In genomic region chr18:48300463-48300961, GRCh38 we compare ENCODE assay signal across 9 cellular contexts.
DNase-seq lines count a peak whose midpoint lies in the region; ATAC-seq and TF ChIP-seq lines count a peak whose summit lies in the region.
"Had no signal": no experiment of that assay in that cellular context is flagged by ENCODE, and none has a peak within 500 bp of the region (broad histone marks: within the 10 kb centered on the region; RNA-seq: fewer than 3 reads in every experiment).

No MANE protein-coding gene starts in this region.

- H3K9me3 ChIP-seq in breast epithelium (no peaks in the 10 kb centered on the region), trophoblast cell (ENCODE audit: insufficient read depth, low read depth, low read length) (no peaks in the 10 kb centered on the region), Peyer's patch (no peaks in the 10 kb centered on the region)
- H3K9me3 ChIP-seq: pancreas had no signal

- H4K91ac ChIP-seq in trophoblast cell (ENCODE audit: low read depth, low read length), result no peak overlapping the region

- peaks cover 3% of the 10 kb centered on the region for H3K79me1 ChIP-seq in trophoblast cell (ENCODE audit: low read length)

- no peak overlapping the region for H4K12ac ChIP-seq in trophoblast cell (ENCODE audit: low read depth, low read length)

- no peak overlapping the region for H3K4ac ChIP-seq in trophoblast cell (ENCODE audit: low read depth, low read length)

- no peaks in the 10 kb centered on the region for H3K27me3 ChIP-seq in breast epithelium
- no peaks in the 10 kb centered on the region for H3K27me3 ChIP-seq in trophoblast cell (ENCODE audit: insufficient read depth, low read length)
- H3K27me3 ChIP-seq in Peyer's patch, result no peaks in the 10 kb centered on the region
- H3K27me3 ChIP-seq: pancreas had no signal

- WGBS in trophoblast cell (ENCODE audit: extremely low coverage, insufficient coverage, insufficient read length), result no CpG with 5 or more reads among the region's 6 CpGs

- intact Hi-C loops in breast epithelium (cut with DNase I; ENCODE audit: low total_unique reads), result no loop called here

- peak overlapping the region; percentile 8 for H2AFZ ChIP-seq in trophoblast cell (ENCODE audit: insufficient read depth, low read length, poor library complexity)

- H3K36me3 ChIP-seq in breast epithelium, result no peaks in the 10 kb centered on the region
- H3K36me3 ChIP-seq in trophoblast cell (ENCODE audit: control insufficient read depth in 1 of 2, insufficient read depth in 2 of 2, low read length in 2 of 2), result no peaks in the 10 kb centered on the region
- H3K36me3 ChIP-seq in Peyer's patch, result no peaks in the 10 kb centered on the region
- H3K36me3 ChIP-seq: pancreas had no signal

- no peaks in the 10 kb centered on the region for H3K79me2 ChIP-seq in trophoblast cell (ENCODE audit: control insufficient read depth, insufficient read depth, low read length, poor library complexity)

- H3K4me1 ChIP-seq in breast epithelium (peaks cover 0 to under 1% of the 10 kb centered on the region in 2 donors), trophoblast cell (ENCODE audit: control insufficient read depth in 1 of 2, insufficient read depth in 2 of 2, low read length in 2 of 2) (peaks cover 4 to 7% of the 10 kb centered on the region in 2 experiments), Peyer's patch (peaks cover 0 to 7% (median 0%) of the 10 kb centered on the region in 4 donors)
- H3K4me1 ChIP-seq: pancreas had no signal

- H3K18ac ChIP-seq in trophoblast cell (ENCODE audit: low read length), result no peak overlapping the region

- no peak overlapping the region for H3K14ac ChIP-seq in trophoblast cell (ENCODE audit: low read length)

- no peak overlapping the region for H2BK12ac ChIP-seq in trophoblast cell (ENCODE audit: low read length)

- H3K27ac ChIP-seq in breast epithelium, result peak overlapping the region; percentile 5 to 21
- H3K27ac ChIP-seq in trophoblast cell (ENCODE audit: low read depth, low read length), result no peak overlapping the region
- H3K27ac ChIP-seq in Peyer's patch, result no peak overlapping the region
- H3K27ac ChIP-seq: pancreas had no signal

- TF ChIP-seq POLR2A in breast epithelium (IDR thresholded peaks at IDR 0.05) (no peak), Peyer's patch (IDR thresholded peaks at IDR 0.05) (no peak)

- H3K4me3 ChIP-seq in breast epithelium (no peak overlapping the region), trophoblast cell (ENCODE audit: low read depth, low read length) (no peak overlapping the region), Peyer's patch (no peak overlapping the region)
- H3K4me3 ChIP-seq: pancreas had no signal

- no peak for ATAC-seq in HG03439 (IDR thresholded peaks at IDR 0.05; ENCODE audit: unreplicated experiment)
- no peak for ATAC-seq in HG02798 (IDR thresholded peaks at IDR 0.05; ENCODE audit: poor library complexity, unreplicated experiment)

- no peak overlapping the region for H2AK5ac ChIP-seq in trophoblast cell (ENCODE audit: low read length)

- H3K4me2 ChIP-seq in trophoblast cell (ENCODE audit: low read length), result no peak overlapping the region

- peak; percentile 48 for DNase-seq in NCI-H748 (lab: John Stamatoyannopoulos, UW; ENCODE audit: unreplicated experiment)
- no peak for DNase-seq in NCI-H748 treated with DMSO at 0.1 percent for 48 hours (lab: John Stamatoyannopoulos, UW)
- DNase-seq in NCI-H2196 treated with DMSO at 0.1 percent for 48 hours (lab: John Stamatoyannopoulos, UW; ENCODE audit: unreplicated experiment), result peak; percentile 74
- DNase-seq in breast epithelium (ENCODE audit: low spot score in 2 of 2), result no peak
- DNase-seq in trophoblast cell, result peak in 1 of 2 donors; percentile 7
- DNase-seq in Peyer's patch, result no peak
- DNase-seq: pancreas had no signal

- H2BK120ac ChIP-seq in trophoblast cell (ENCODE audit: insufficient read depth, low read length, poor library complexity), result no peak overlapping the region

- no peak overlapping the region for H3K9ac ChIP-seq in trophoblast cell (ENCODE audit: low read length)

- no peak overlapping the region for H2BK5ac ChIP-seq in trophoblast cell (ENCODE audit: low read depth, low read length, poor library complexity)

- no peak for TF ChIP-seq CTCF in breast epithelium (IDR thresholded peaks at IDR 0.05)
- no peak for TF ChIP-seq CTCF in Peyer's patch (IDR thresholded peaks at IDR 0.05)

- H4K8ac ChIP-seq in trophoblast cell (ENCODE audit: low read depth, low read length), result peak overlapping the region; percentile 55

- no peak overlapping the region for H3K23ac ChIP-seq in trophoblast cell (ENCODE audit: low read length)

Comparison
In these comparisons a context has a peak if more than half of its experiments do, and no peak if none do; other contexts are left out.
1. DNase-seq: peak in NCI-H748 (single experiment) and NCI-H2196 treated with DMSO at 0.1 percent for 48 hours (single experiment); none in NCI-H748 treated with DMSO at 0.1 percent for 48 hours (single experiment), breast epithelium (0 of 2) and Peyer's patch (0 of 3).
2. H3K27ac ChIP-seq: peak in breast epithelium (2 of 2); none in trophoblast cell (single experiment) and Peyer's patch (0 of 4).